In the genomic region with DNA sequence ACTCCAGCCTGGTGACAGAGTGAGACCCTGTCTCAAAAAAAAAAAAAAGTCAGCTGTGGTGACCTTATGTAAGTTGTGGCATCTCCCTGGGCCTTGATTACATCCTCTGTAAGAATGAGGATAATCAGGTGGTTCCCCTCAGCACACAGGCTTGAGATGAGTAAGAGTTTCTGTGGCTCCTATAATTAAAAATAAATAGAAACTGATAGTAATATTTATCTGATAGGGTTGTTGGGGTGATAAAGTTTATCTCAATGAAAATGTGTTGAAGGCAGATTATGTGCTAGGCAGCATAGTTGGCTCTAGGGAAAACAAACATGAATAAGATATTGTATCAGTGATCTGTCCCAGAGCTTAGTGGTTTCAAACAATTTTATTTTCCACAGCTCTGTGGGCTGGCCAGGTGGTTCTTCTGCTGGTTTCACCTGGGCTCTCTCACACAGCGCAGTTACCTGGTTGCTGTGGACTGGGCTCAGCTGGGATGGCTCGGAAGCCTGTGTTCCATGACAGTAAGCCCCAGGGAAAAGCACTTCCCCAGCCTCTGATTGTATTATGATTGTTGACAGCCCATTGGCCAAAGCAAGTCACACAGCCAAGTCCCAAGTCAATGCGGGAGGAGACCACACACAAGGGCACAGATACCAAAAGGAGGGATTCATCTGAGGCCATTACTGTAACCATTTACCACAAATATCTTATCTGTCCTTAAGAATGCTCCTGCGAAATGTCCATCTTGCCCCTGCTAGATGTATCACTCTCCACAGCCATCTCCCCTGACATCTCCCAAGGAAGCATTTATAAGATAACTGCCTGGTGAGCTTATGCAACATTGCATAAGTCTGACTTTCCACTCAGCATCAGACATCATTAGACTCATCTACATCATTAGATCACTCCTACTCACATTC, we compare ENCODE assay signal across 13 cellular contexts.
DNase-seq lines count a peak whose midpoint lies in the region; ATAC-seq and TF ChIP-seq lines count a peak whose summit lies in the region.
"Had no signal": no experiment of that assay in that cellular context is flagged by ENCODE, and none has a peak within 500 bp of the region (broad histone marks: within the 10 kb centered on the region; RNA-seq: fewer than 3 reads in every experiment).

No MANE protein-coding gene starts in this region.

- peaks cover 12% of the 10 kb centered on the region for H3K9me1 ChIP-seq in IMR-90 (ENCODE audit: insufficient read depth, low read length)

- peak overlapping the region in 1 of 2 experiments; percentile 55 for H2BK12ac ChIP-seq in mesenchymal stem cell (ENCODE audit: low read length in 2 of 2)

- WGBS in IMR-90 (ENCODE audit: extremely low coverage in 2 of 2, insufficient read length in 1 of 2), 2 experiments = 60% methylated on average over 1 of the region's 4 CpGs; no CpG with 5 or more reads in 1 of the 2 experiments
- WGBS in body of pancreas, 2 donors = 57 to 66% methylated on average over 4 of the region's 4 CpGs
- 41% methylated on average over 4 of the region's 4 CpGs for WGBS in mesenchymal stem cell

- peak overlapping the region; percentile 28 for H3K23ac ChIP-seq in IMR-90 (ENCODE audit: low read depth, low read length)
- H3K23ac ChIP-seq in mesenchymal stem cell (ENCODE audit: low read length in 2 of 2) = no peak overlapping the region

- H3K4me3 ChIP-seq in IMR-90 (ENCODE audit: insufficient read depth, low read depth, low read length) = no peak overlapping the region
- no peak overlapping the region for H3K4me3 ChIP-seq in body of pancreas
- no peak overlapping the region for H3K4me3 ChIP-seq in mesenchymal stem cell (ENCODE audit: insufficient read depth in 1 of 2, low read depth in 1 of 2, low read length in 2 of 2)
- H3K4me3 ChIP-seq in effector memory CD4-positive, alpha-beta T cell (ENCODE audit: insufficient read depth, low read depth, low read length, poor library complexity, severe bottlenecking) = no peak overlapping the region
- H3K4me3 ChIP-seq: mucosa of descending colon, psoas muscle had no signal

- POLR2A ChIA-PET in IMR-90 (lab: Charles Lee; ENCODE audit: unreplicated experiment) = no interaction called here

- H2BK15ac ChIP-seq in IMR-90 (ENCODE audit: low read depth, low read length) = peak overlapping the region; percentile 33; the same call in 1 of the 3 replicates
- H2BK15ac ChIP-seq in mesenchymal stem cell (ENCODE audit: low read depth, poor library complexity, severe bottlenecking) = no peak overlapping the region

- H3K4me1 ChIP-seq in IMR-90 (ENCODE audit: control insufficient read depth, insufficient read depth, low read length) = peaks cover 20% of the 10 kb centered on the region
- no peaks in the 10 kb centered on the region for H3K4me1 ChIP-seq in body of pancreas
- H3K4me1 ChIP-seq in mesenchymal stem cell (ENCODE audit: control insufficient read depth, insufficient read depth, low read depth, low read length) = peaks cover 3% of the 10 kb centered on the region
- H3K4me1 ChIP-seq in effector memory CD4-positive, alpha-beta T cell (ENCODE audit: control insufficient read depth, insufficient read depth, low read length, poor library complexity, severe bottlenecking) = no peaks in the 10 kb centered on the region

- dilution Hi-C loops in IMR-90 (cut with HindIII; ENCODE audit: low sequenced_read_pairs, unreplicated experiment) = no loop called here

- H3K9ac ChIP-seq in IMR-90 (ENCODE audit: low read depth, low read length) (no peak overlapping the region), mesenchymal stem cell (ENCODE audit: low read length) (no peak overlapping the region)

- TF ChIP-seq RAD21 in IMR-90 (IDR thresholded peaks at IDR 0.05; ENCODE audit: low read length) = 0 out of 2 replicates have a peak, but pooled peaks have one; percentile 3

- H4K8ac ChIP-seq in IMR-90 (ENCODE audit: low read depth in 2 of 2, low read length in 2 of 2) (peak overlapping the region in 1 of 2 experiments; percentile 47; a peak in 3 of 4 replicates), mesenchymal stem cell (ENCODE audit: low read length) (no peak overlapping the region)

- H3K36me3 ChIP-seq in IMR-90 (ENCODE audit: control insufficient read depth, insufficient read depth, low read length) (no peaks in the 10 kb centered on the region), body of pancreas (replicated peaks in 1 of 2; ENCODE audit: insufficient read depth in 1 of 2, low read depth in 2 of 2) (no peaks in the 10 kb centered on the region), mesenchymal stem cell (ENCODE audit: control insufficient read depth in 1 of 2, insufficient read depth in 2 of 2, low read depth in 1 of 2, low read length in 2 of 2) (no peaks in the 10 kb centered on the region)
- H3K36me3 ChIP-seq in effector memory CD4-positive, alpha-beta T cell (ENCODE audit: control insufficient read depth, insufficient read depth, low read length) = no peaks in the 10 kb centered on the region

- ATAC-seq in IMR-90 (ENCODE audit: low read depth) (peak; percentile 75), body of pancreas (peak; percentile 30), HG03457 (IDR thresholded peaks at IDR 0.05; ENCODE audit: unreplicated experiment) (no peak)
- ATAC-seq: mucosa of descending colon, psoas muscle had no signal

- TF ChIP-seq POLR2A in IMR-90 (IDR thresholded peaks at IDR 0.05; ENCODE audit: low read depth, low read length) = no peak; the same call in 1 of the 2 replicates
- TF ChIP-seq POLR2A in body of pancreas (IDR thresholded peaks at IDR 0.05) = no peak

- H3K14ac ChIP-seq in IMR-90 (replicated peaks; ENCODE audit: low read depth, low read length) (peak overlapping the region; percentile 80), mesenchymal stem cell (ENCODE audit: low read length in 2 of 2) (no peak overlapping the region)

- H2AK5ac ChIP-seq in IMR-90 (ENCODE audit: low read depth, low read length) (peak overlapping the region; percentile 59), mesenchymal stem cell (ENCODE audit: low read length, severe bottlenecking) (no peak overlapping the region)

- intact Hi-C loops in IMR-90 (cut with micrococcal nuclease) (loop anchor here (2.0 kb wide), 2 partner anchors 150 to 424 kb away; no protein-coding TSS in a partner anchor), body of pancreas (cut with DNase I) (no loop called here)

- BruUV-seq in IMR-90 (replicated peaks; lab: Mats Ljungman, UMichigan) = no TSS peak

- H3K27me3 ChIP-seq in IMR-90 (ENCODE audit: control insufficient read depth, insufficient read depth, low read length) (no peaks in the 10 kb centered on the region), body of pancreas (no peaks in the 10 kb centered on the region), mesenchymal stem cell (ENCODE audit: control insufficient read depth in 1 of 2, insufficient read depth in 1 of 2, low read length in 2 of 2) (peaks cover 0 to 2% of the 10 kb centered on the region in 2 experiments)
- H3K27me3 ChIP-seq in effector memory CD4-positive, alpha-beta T cell (replicated peaks; ENCODE audit: control insufficient read depth, insufficient read depth, low read length, poor library complexity, severe bottlenecking) = no peaks in the 10 kb centered on the region

- no peak overlapping the region for H2AK9ac ChIP-seq in IMR-90 (replicated peaks; ENCODE audit: low read depth, low read length, poor library complexity)

- TF ChIP-seq CTCF in IMR-90 (conservative IDR thresholded peaks at IDR 0.05; ENCODE audit: low read depth, low read length) = no peak
- no peak for TF ChIP-seq CTCF in body of pancreas (IDR thresholded peaks at IDR 0.05)

- H3K18ac ChIP-seq in IMR-90 (ENCODE audit: low read depth, low read length) = peak overlapping the region; percentile 74
- H3K18ac ChIP-seq in mesenchymal stem cell (ENCODE audit: low read depth in 1 of 2, low read length in 2 of 2) = peak overlapping the region; percentile 91 to 94

- peak overlapping the region; percentile 97 for H2BK20ac ChIP-seq in IMR-90 (ENCODE audit: low read depth, low read length)

- CTCF ChIA-PET in IMR-90 (lab: Yijun Ruan, JAX) = interaction anchor here (1.3 kb wide), 1 partner anchor 29 kb away, joined by 3 read pairs; no protein-coding TSS in a partner anchor

- H2BK5ac ChIP-seq in IMR-90 (ENCODE audit: low read depth, low read length, poor library complexity, severe bottlenecking) (peak overlapping the region; percentile 83), mesenchymal stem cell (ENCODE audit: low read depth, low read length, poor library complexity, severe bottlenecking) (no peak overlapping the region)

- H4K91ac ChIP-seq in IMR-90 (ENCODE audit: insufficient read depth, low read depth, low read length) (peak overlapping the region; percentile 78), mesenchymal stem cell (ENCODE audit: low read length) (no peak overlapping the region)

- H4K5ac ChIP-seq in IMR-90 (ENCODE audit: low read depth, low read length) = peak overlapping the region; percentile 73

- H3K9me3 ChIP-seq in IMR-90 (ENCODE audit: control insufficient read depth, insufficient read depth, low read length) = no peaks in the 10 kb centered on the region
- no peaks in the 10 kb centered on the region for H3K9me3 ChIP-seq in body of pancreas
- H3K9me3 ChIP-seq in mesenchymal stem cell (ENCODE audit: control insufficient read depth, low read length) = no peaks in the 10 kb centered on the region
- no peaks in the 10 kb centered on the region for H3K9me3 ChIP-seq in effector memory CD4-positive, alpha-beta T cell (ENCODE audit: control insufficient read depth, low read length)
- H3K9me3 ChIP-seq: mucosa of descending colon, psoas muscle had no signal

- no peaks in the 10 kb centered on the region for H4K20me1 ChIP-seq in IMR-90 (ENCODE audit: insufficient read depth, low read length)

- H3K79me1 ChIP-seq in IMR-90 (ENCODE audit: low read depth in 1 of 2, low read length in 2 of 2) (no peaks in the 10 kb centered on the region), mesenchymal stem cell (replicated peaks; ENCODE audit: low read length, poor library complexity, severe bottlenecking) (no peaks in the 10 kb centered on the region)

- H2AFZ ChIP-seq in IMR-90 (replicated peaks; ENCODE audit: low read length, poor library complexity) (no peak overlapping the region), mesenchymal stem cell (ENCODE audit: low read depth, low read length) (no peak overlapping the region)

- in situ Hi-C loops in IMR-90 (cut with MboI; ENCODE audit: low sequenced_read_pairs) = no loop called here

- no peak overlapping the region for H3K56ac ChIP-seq in IMR-90 (ENCODE audit: extremely low read depth, insufficient read depth, low read length)

- peak overlapping the region; percentile 77 for H3K4ac ChIP-seq in IMR-90 (ENCODE audit: low read depth, low read length)
- no peak overlapping the region for H3K4ac ChIP-seq in mesenchymal stem cell (ENCODE audit: low read depth in 1 of 2, low read length in 2 of 2)

- DNase-seq in Daoy (ENCODE audit: low read depth) (peak; percentile 46), IMR-90 (peak; percentile 95), body of pancreas (peak in 1 of 4 donors; percentile 33), mesenchymal stem cell (peak; percentile 92), SIG-M5 (lab: John Stamatoyannopoulos, UW) (no peak)
- DNase-seq in effector memory CD4-positive, alpha-beta T cell = no peak
- DNase-seq in activated CD4-positive, alpha-beta T cell treated with anti-CD3 and anti-CD28 coated beads, Interleukin-2, amount 50 U/mL, for 48 hours = no peak
- DNase-seq: activated CD4-positive, alpha-beta T cell treated with anti-CD3 and anti-CD28 coated beads, Interleukin-2, amount 10 ng/mL, durations not matched to agents 24 days and 14 days; Kasumi-1; mucosa of descending colon; psoas muscle had no signal

- H3K27ac ChIP-seq in IMR-90 (ENCODE audit: insufficient read depth, low read length) (peak overlapping the region; percentile 89), body of pancreas (no peak overlapping the region), mesenchymal stem cell (ENCODE audit: low read length, poor library complexity, severe bottlenecking) (no peak overlapping the region)
- no peak overlapping the region for H3K27ac ChIP-seq in effector memory CD4-positive, alpha-beta T cell (ENCODE audit: insufficient read depth, low read length, poor library complexity, severe bottlenecking)
- H3K27ac ChIP-seq: C4-2B, psoas muscle had no signal

- peak overlapping the region; percentile 91 for H2BK120ac ChIP-seq in IMR-90 (ENCODE audit: low read depth, low read length)
- no peak overlapping the region for H2BK120ac ChIP-seq in mesenchymal stem cell (ENCODE audit: low read depth, low read length)

- no peak overlapping the region for H3K4me2 ChIP-seq in IMR-90 (ENCODE audit: low read depth, low read length)
- H3K4me2 ChIP-seq in mesenchymal stem cell (ENCODE audit: low read length, poor library complexity, severe bottlenecking) = no peak overlapping the region

Comparison
In these comparisons a context has a peak if more than half of its experiments do, and no peak if none do; other contexts are left out.
1. DNase-seq: peak in Daoy (single experiment), IMR-90 (single experiment) and mesenchymal stem cell (single experiment); none in SIG-M5 (single experiment), effector memory CD4-positive, alpha-beta T cell (0 of 3) and activated CD4-positive, alpha-beta T cell treated with anti-CD3 and anti-CD28 coated beads, Interleukin-2, amount 50 U/mL, for 48 hours (0 of 2).